Comparison of ENCODE assay signal across 9 cellular contexts in the genomic region with DNA sequence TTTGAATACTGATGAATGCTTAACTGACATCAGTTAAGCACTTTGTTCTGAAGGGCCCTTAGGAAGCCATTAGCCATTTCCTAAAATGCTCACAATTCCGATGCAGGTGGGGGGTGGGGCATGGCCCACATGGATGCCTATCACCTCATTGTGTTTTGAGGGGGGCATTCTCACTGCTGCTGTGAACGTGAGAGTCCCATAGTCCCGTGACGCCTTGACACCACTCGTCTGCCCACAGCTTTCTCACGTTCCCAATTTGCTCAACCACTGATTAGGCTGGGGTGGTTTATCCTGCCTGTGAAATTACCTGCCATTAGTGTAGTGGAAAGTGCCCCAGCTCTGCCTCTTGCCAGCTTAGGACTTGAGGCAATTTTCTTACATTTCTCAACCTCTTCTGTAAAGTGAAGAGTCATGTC. TPM values are rescaled to one million over a fixed set of nuclear protein-coding genes. Genes with fewer than 3 reads are reported as not detected.
DNase-seq lines count a peak whose midpoint lies in the region; ATAC-seq, FAIRE-seq and TF ChIP-seq lines count a peak whose summit lies in the region.
"Had no signal": no experiment of that assay in that cellular context is flagged by ENCODE, and none has a peak within 500 bp of the region (broad histone marks: within the 10 kb centered on the region; RNA-seq: fewer than 3 reads in every experiment).

No MANE protein-coding gene starts in this region.

- H3K79me1 ChIP-seq in mesendoderm (ENCODE audit: low read length), result no peaks in the 10 kb centered on the region

- H3K79me2 ChIP-seq in mesendoderm (ENCODE audit: control insufficient read depth, insufficient read depth, low read length), result no peaks in the 10 kb centered on the region

- H3K23ac ChIP-seq in mesendoderm (ENCODE audit: low read length), result no peak overlapping the region

- no peak for FAIRE-seq in kidney (lab: Jason Lieb, UNC)

- H3K4ac ChIP-seq in mesendoderm (ENCODE audit: low read depth, low read length), result peak overlapping the region; percentile 46

- no peaks in the 10 kb centered on the region for H3K9me3 ChIP-seq in CD8-positive, alpha-beta T cell (ENCODE audit: low read length)
- H3K9me3 ChIP-seq in HUES48 (ENCODE audit: control insufficient read depth, insufficient read depth, low read length), result no peaks in the 10 kb centered on the region
- no peaks in the 10 kb centered on the region for H3K9me3 ChIP-seq in BE2C
- no peaks in the 10 kb centered on the region for H3K9me3 ChIP-seq in kidney (ENCODE audit: control insufficient read depth in 1 of 2, low read length in 2 of 2)

- no peaks in the 10 kb centered on the region for H3K36me3 ChIP-seq in CD8-positive, alpha-beta T cell (ENCODE audit: insufficient read depth, low read length)
- no peaks in the 10 kb centered on the region for H3K36me3 ChIP-seq in HUES48 (ENCODE audit: control insufficient read depth, insufficient read depth, low read length)
- no peaks in the 10 kb centered on the region for H3K36me3 ChIP-seq in mesendoderm (ENCODE audit: control insufficient read depth, insufficient read depth, low read length)
- H3K36me3 ChIP-seq in BE2C, result no peaks in the 10 kb centered on the region
- H3K36me3 ChIP-seq in kidney (ENCODE audit: control insufficient read depth in 1 of 2, insufficient read depth in 2 of 2, low read length in 2 of 2), result no peaks in the 10 kb centered on the region

- peaks cover 16% of the 10 kb centered on the region for H3K4me1 ChIP-seq in CD8-positive, alpha-beta T cell (ENCODE audit: insufficient read depth, low read length)
- peaks cover 18% of the 10 kb centered on the region for H3K4me1 ChIP-seq in HUES48 (ENCODE audit: control insufficient read depth, insufficient read depth, low read length)
- peaks cover 16% of the 10 kb centered on the region for H3K4me1 ChIP-seq in mesendoderm (ENCODE audit: control insufficient read depth, low read depth, low read length)
- H3K4me1 ChIP-seq in BE2C, result no peaks in the 10 kb centered on the region
- H3K4me1 ChIP-seq in kidney (ENCODE audit: control insufficient read depth in 1 of 2, insufficient read depth in 1 of 2, low read depth in 1 of 2, low read length in 2 of 2), result no peaks in the 10 kb centered on the region

- H2BK120ac ChIP-seq in mesendoderm (ENCODE audit: low read depth, low read length), result peak overlapping the region; percentile 73

- POLR2A ChIA-PET in CD8-positive, alpha-beta T cell (lab: Charles Lee), result no interaction called here

- ATAC-seq in CD8-positive, alpha-beta T cell, result peak; percentile 36
- ATAC-seq in HG02759 (IDR thresholded peaks at IDR 0.05; ENCODE audit: unreplicated experiment) (no peak), GM19035 (IDR thresholded peaks at IDR 0.05; ENCODE audit: unreplicated experiment) (no peak)

- no peak overlapping the region for H4K8ac ChIP-seq in mesendoderm (ENCODE audit: low read depth, low read length)

- H4K5ac ChIP-seq in mesendoderm (ENCODE audit: low read length), result no peak overlapping the region

- H3K27me3 ChIP-seq in CD8-positive, alpha-beta T cell (ENCODE audit: insufficient read depth, low read length), result no peaks in the 10 kb centered on the region
- H3K27me3 ChIP-seq in HUES48 (ENCODE audit: control insufficient read depth, insufficient read depth, low read length), result no peaks in the 10 kb centered on the region
- no peaks in the 10 kb centered on the region for H3K27me3 ChIP-seq in mesendoderm (ENCODE audit: insufficient read depth, low read length, poor library complexity)
- H3K27me3 ChIP-seq in BE2C, result no peaks in the 10 kb centered on the region

- H3K4me3 ChIP-seq in CD8-positive, alpha-beta T cell (ENCODE audit: low read depth, low read length), result no peak overlapping the region
- H3K4me3 ChIP-seq in HUES48 (ENCODE audit: low read depth, low read length), result peak overlapping the region; percentile 46
- no peak overlapping the region for H3K4me3 ChIP-seq in mesendoderm (ENCODE audit: low read length)
- H3K4me3 ChIP-seq in BE2C (ENCODE audit: low read depth, low read length), result no peak overlapping the region; the same call in 1 of the 2 replicates
- no peak overlapping the region for H3K4me3 ChIP-seq in kidney (ENCODE audit: low read length in 2 of 2)

- no peaks in the 10 kb centered on the region for H3K9me3 Mint-ChIP-seq in CD8-positive, alpha-beta T cell
- no peaks in the 10 kb centered on the region for H3K9me3 Mint-ChIP-seq in activated naive CD8-positive, alpha-beta T cell (ENCODE audit: low read depth)

- H3K56ac ChIP-seq in mesendoderm (ENCODE audit: low read length), result peak overlapping the region; percentile 46

- peak overlapping the region; percentile 87 for H2BK5ac ChIP-seq in mesendoderm (ENCODE audit: low read length)

- no peaks in the 10 kb centered on the region for H3K27me3 Mint-ChIP-seq in CD8-positive, alpha-beta T cell (ENCODE audit: low read depth)
- no peaks in the 10 kb centered on the region for H3K27me3 Mint-ChIP-seq in activated naive CD8-positive, alpha-beta T cell

- H3K4me2 ChIP-seq in mesendoderm (ENCODE audit: low read length), result no peak overlapping the region

- no peak overlapping the region for H2AK5ac ChIP-seq in mesendoderm (ENCODE audit: low read length)

- peak overlapping the region; percentile 71 for H3K18ac ChIP-seq in mesendoderm (ENCODE audit: low read length)

- H3K9ac ChIP-seq in HUES48 (ENCODE audit: low read depth, low read length) (peak overlapping the region; percentile 60), mesendoderm (ENCODE audit: low read length) (peak overlapping the region; percentile 10), kidney (ENCODE audit: low read length in 2 of 2) (no peak overlapping the region)

- WGBS in mesendoderm (ENCODE audit: extremely low coverage, insufficient coverage, low lambda C conversion rate), result no CpG with 5 or more reads among the region's 6 CpGs

- H3K4me3 Mint-ChIP-seq in CD8-positive, alpha-beta T cell, result peak overlapping the region; percentile 19
- H3K4me3 Mint-ChIP-seq in activated naive CD8-positive, alpha-beta T cell, result peak overlapping the region; percentile 52

- H2BK15ac ChIP-seq in mesendoderm (replicated peaks; ENCODE audit: low read depth), result peak overlapping the region; percentile 75

- peak in 5 of 7 experiments; percentile 7 to 38 (median 27) for DNase-seq in CD8-positive, alpha-beta T cell
- DNase-seq in mesendoderm (peak; percentile 90), BE2C (no peak), kidney (no peak)
- DNase-seq: NCI-H1436 treated with DMSO at 0.1 percent for 48 hours had no signal

- no peak overlapping the region for H3K27ac Mint-ChIP-seq in CD8-positive, alpha-beta T cell
- H3K27ac Mint-ChIP-seq in activated naive CD8-positive, alpha-beta T cell, result peak overlapping the region; percentile 75

- H3K36me3 Mint-ChIP-seq in CD8-positive, alpha-beta T cell, result no peaks in the 10 kb centered on the region
- no peaks in the 10 kb centered on the region for H3K36me3 Mint-ChIP-seq in activated naive CD8-positive, alpha-beta T cell

- no peak overlapping the region for H3K27ac ChIP-seq in CD8-positive, alpha-beta T cell (ENCODE audit: low read depth, low read length)
- H3K27ac ChIP-seq in HUES48 (ENCODE audit: low read depth, low read length), result peak overlapping the region; percentile 95
- peak overlapping the region; percentile 59 for H3K27ac ChIP-seq in mesendoderm (ENCODE audit: low read depth, low read length)
- H3K27ac ChIP-seq in kidney (ENCODE audit: low read depth in 2 of 2, low read length in 2 of 2), result no peak overlapping the region

- no peak for TF ChIP-seq CTCF in CD8-positive, alpha-beta T cell (IDR thresholded peaks at IDR 0.05)
- TF ChIP-seq CTCF in BE2C (IDR thresholded peaks at IDR 0.05; ENCODE audit: low read depth, low read length) (no peak), kidney (IDR thresholded peaks at IDR 0.05; ENCODE audit: borderline replicate concordance, extremely low read depth, insufficient read depth) (no peak)

- H3K4me1 Mint-ChIP-seq in CD8-positive, alpha-beta T cell (ENCODE audit: low read depth), result peaks cover 23% of the 10 kb centered on the region
- H3K4me1 Mint-ChIP-seq in activated naive CD8-positive, alpha-beta T cell (ENCODE audit: low read depth), result peaks cover 43% of the 10 kb centered on the region

- CTCF ChIA-PET in CD8-positive, alpha-beta T cell (lab: Charles Lee), result interaction anchor here (1.6 kb wide), 1 partner anchor 19 kb away, joined by 6 read pairs; no protein-coding TSS in a partner anchor

- intact Hi-C loops in CD8-positive, alpha-beta T cell (cut with DNase I, micrococcal nuclease), result no loop called here
- intact Hi-C loops in kidney (cut with DNase I), result no loop called here

RNA-seq across cellular contexts. Expression of gene DUSP5, which starts 31.9 kb away (rescaled TPM):
- total RNA-seq in CD8-positive, alpha-beta T cell, result 10 to 100 TPM; 69.8 TPM
- polyA plus RNA-seq in mesendoderm (2013, experiment 1 of 2), result 52.5 TPM
- polyA plus RNA-seq in mesendoderm (2013, experiment 2 of 2), result 50.7 TPM
- 7.1 TPM for polyA plus RNA-seq in BE2C (2012; ENCODE audit: insufficient read depth, insufficient read length, low read depth)
- 23.7 TPM for total RNA-seq in kidney
- 9.0 TPM for polyA plus RNA-seq in kidney (ENCODE audit: insufficient read depth, low read depth, low replicate concordance)

RNA-seq across cellular contexts. Expression of gene SMC3, which starts 37.9 kb away (rescaled TPM):
- total RNA-seq in CD8-positive, alpha-beta T cell, result 10 to 100 TPM; 35.1 to 37.9 TPM
- polyA plus RNA-seq in mesendoderm (2013, experiment 1 of 2), result 103 TPM
- polyA plus RNA-seq in mesendoderm (2013, experiment 2 of 2), result 102 TPM
- polyA plus RNA-seq in BE2C (2012; ENCODE audit: insufficient read depth, insufficient read length, low read depth), result 42.9 TPM
- 29.6 TPM for total RNA-seq in kidney
- polyA plus RNA-seq in kidney (ENCODE audit: insufficient read depth, low read depth, low replicate concordance), result 13.9 TPM

Comparison
In these comparisons a context has a peak if more than half of its experiments do, and no peak if none do; other contexts are left out.
1. DNase-seq: peak in CD8-positive, alpha-beta T cell (5 of 7) and mesendoderm (single experiment); none in BE2C (single experiment) and kidney (single experiment).
2. H3K27ac ChIP-seq: peak in HUES48 (single experiment) and mesendoderm (single experiment); none in CD8-positive, alpha-beta T cell (single experiment) and kidney (0 of 2).
3. H3K9ac ChIP-seq: peak in HUES48 (single experiment) and mesendoderm (single experiment); none in kidney (0 of 2).